In genomic region chr1:8194481-8195227, GRCh38 we compare ENCODE assay signal across 2 cellular contexts.
TF ChIP-seq lines count a peak whose summit lies in the region.

No MANE protein-coding gene starts in this region.

TF ChIP-seq in K562, 482 proteins besides CTCF, POLR2A, EP300 and RAD21 (continued from another document):
- TF ChIP-seq TRIM24 (IDR thresholded peaks at IDR 0.05): peak in 1 of 2 experiments; percentile 19; a peak in 1 of 4 replicates
- TF ChIP-seq ATF3 (IDR thresholded peaks at IDR 0.05): peak; percentile 78
- no peak for TF ChIP-seq ATF3 (CRISPR knock-in tag; conservative IDR thresholded peaks at IDR 0.05)
- peak; percentile 33; the same call in 1 of the 2 replicates for TF ChIP-seq FOSL1 (tag; conservative IDR thresholded peaks at IDR 0.05)
- no peak for TF ChIP-seq ARID3A (IDR thresholded peaks at IDR 0.05; ENCODE audit: borderline replicate concordance, low read depth, low read length)
- no peak for TF ChIP-seq ETS2 (tag; IDR thresholded peaks at IDR 0.05; ENCODE audit: borderline replicate concordance, poor library complexity, severe bottlenecking)
- no peak for TF ChIP-seq HES1 (IDR thresholded peaks at IDR 0.05; ENCODE audit: low read depth)
- no peak for TF ChIP-seq POLR3G (IDR thresholded peaks at IDR 0.05; ENCODE audit: extremely low read depth, insufficient read length, insufficient replicate concordance)
- no peak for TF ChIP-seq CEBPG (CRISPR knock-in tag; IDR thresholded peaks at IDR 0.05)
- peak; percentile 12 to 76; a peak in 2 of 4 replicates for TF ChIP-seq CEBPG (tag; conservative IDR thresholded peaks at IDR 0.05 in 1 of 2, IDR thresholded peaks at IDR 0.05 in 1 of 2)
- no peak for TF ChIP-seq NELFE (IDR thresholded peaks at IDR 0.05; ENCODE audit: insufficient read depth, insufficient read length)
- peak; percentile 85 to 87 for TF ChIP-seq FOXA3 (CRISPR knock-in tag; conservative IDR thresholded peaks at IDR 0.05 in 1 of 2, IDR thresholded peaks at IDR 0.05 in 1 of 2)
- TF ChIP-seq MBD1 (CRISPR knock-in tag; IDR thresholded peaks at IDR 0.05): peak; percentile 30; the same call in 1 of the 2 replicates
- 0 out of 2 replicates have a peak, but pooled peaks have one; percentile 14 for TF ChIP-seq NFE2 (IDR thresholded peaks at IDR 0.05; ENCODE audit: low read depth)
- TF ChIP-seq JUN (IDR thresholded peaks at IDR 0.05; ENCODE audit: borderline replicate concordance, low read depth, low read length): 0 out of 2 replicates have a peak, but pooled peaks have one; percentile 10
- no peak for TF ChIP-seq JUN (CRISPR knock-in tag; IDR thresholded peaks at IDR 0.05; ENCODE audit: borderline replicate concordance)
- TF ChIP-seq ETV1 (tag; conservative IDR thresholded peaks at IDR 0.05; ENCODE audit: low read depth): no peak

TF ChIP-seq in HepG2, 621 proteins besides CTCF, POLR2A, EP300 and RAD21 (continued from another document):
- TF ChIP-seq ZNF281 (CRISPR knock-in tag; IDR thresholded peaks at IDR 0.05; ENCODE audit: borderline replicate concordance) (no peak), ZEB1 (IDR thresholded peaks at IDR 0.05; ENCODE audit: insufficient replicate concordance, low read depth) (no peak), NFKBIZ (CRISPR knock-in tag; IDR thresholded peaks at IDR 0.05) (no peak), ZNF780A (CRISPR knock-in tag; IDR thresholded peaks at IDR 0.05) (no peak), ATF4 (CRISPR knock-in tag; IDR thresholded peaks at IDR 0.05) (peak in 1 of 2 experiments; percentile 60; a peak in 2 of 4 replicates), ZNF788 (CRISPR knock-in tag; IDR thresholded peaks at IDR 0.05; ENCODE audit: borderline replicate concordance) (no peak), ZNF205 (CRISPR knock-in tag; IDR thresholded peaks at IDR 0.05) (no peak), SMARCC2 (IDR thresholded peaks at IDR 0.05) (no peak), KAT2B (IDR thresholded peaks at IDR 0.05; ENCODE audit: borderline replicate concordance, low read depth, low read length) (no peak), ZNF605 (CRISPR knock-in tag; IDR thresholded peaks at IDR 0.05) (no peak), CEBPZ (IDR thresholded peaks at IDR 0.05; ENCODE audit: low read length) (no peak), MEF2D (CRISPR knock-in tag; IDR thresholded peaks at IDR 0.05) (no peak), ATF2 (CRISPR knock-in tag; IDR thresholded peaks at IDR 0.05) (no peak), REST (IDR thresholded peaks at IDR 0.05; ENCODE audit: borderline replicate concordance in 1 of 2, low read depth in 1 of 2, low read length in 2 of 2) (no peak), NR3C1 (CRISPR knock-in tag; IDR thresholded peaks at IDR 0.05) (no peak), THYN1 (CRISPR knock-in tag; IDR thresholded peaks at IDR 0.05; ENCODE audit: borderline replicate concordance, low read depth) (no peak), CEBPB (IDR thresholded peaks at IDR 0.05; ENCODE audit: borderline replicate concordance, low read depth, low read length) (peak; percentile 42; the same call in 1 of the 2 replicates), ZNF75D (CRISPR knock-in tag; IDR thresholded peaks at IDR 0.05; ENCODE audit: borderline replicate concordance) (no peak), ZNF567 (CRISPR knock-in tag; IDR thresholded peaks at IDR 0.05; ENCODE audit: borderline replicate concordance) (no peak), FOXA3 (CRISPR knock-in tag; IDR thresholded peaks at IDR 0.05) (peak; percentile 38; the same call in 1 of the 2 replicates), RFX1 (IDR thresholded peaks at IDR 0.05) (no peak), NONO (IDR thresholded peaks at IDR 0.05) (no peak), NONO (CRISPR knock-in tag; conservative IDR thresholded peaks at IDR 0.05) (no peak), FOXA1 (IDR thresholded peaks at IDR 0.05) (no peak), FOXA1 (CRISPR knock-in tag; IDR thresholded peaks at IDR 0.05) (peak; percentile 61), ZNF619 (CRISPR knock-in tag; IDR thresholded peaks at IDR 0.05) (no peak), SKI (IDR thresholded peaks at IDR 0.05; ENCODE audit: partially characterized antibody) (no peak), POGK (CRISPR knock-in tag; conservative IDR thresholded peaks at IDR 0.05) (no peak), SP5 (CRISPR knock-in tag; IDR thresholded peaks at IDR 0.05; ENCODE audit: borderline replicate concordance, low read depth) (no peak), IKZF4 (CRISPR knock-in tag; IDR thresholded peaks at IDR 0.05; ENCODE audit: borderline replicate concordance, low read depth, not compliant biosample characterization) (no peak)
